In genomic region chr19:17889609-17890214, GRCh38 we compare ENCODE assay signal across 1 cellular context.
A peak's percentile ranks its signal among the peaks of the same experiment; 100 is the strongest.
TF ChIP-seq lines count a peak whose summit lies in the region.

No MANE protein-coding gene starts in this region.

TF ChIP-seq in SK-N-SH treated with all-trans-retinoic acid at 6 μM for 48 hours, 23 proteins besides CTCF, POLR2A, EP300 and RAD21 (continued from another document):
- TF ChIP-seq POU6F1 (CRISPR knock-in tag; IDR thresholded peaks at IDR 0.05; ENCODE audit: borderline replicate concordance, low read depth) (no peak), ZFP30 (CRISPR knock-in tag; IDR thresholded peaks at IDR 0.05) (no peak), CREB5 (CRISPR knock-in tag; IDR thresholded peaks at IDR 0.05; ENCODE audit: low read depth) (no peak), ZFP3 (CRISPR knock-in tag; IDR thresholded peaks at IDR 0.05) (no peak), CSDC2 (CRISPR knock-in tag; IDR thresholded peaks at IDR 0.05) (peak; percentile 83; the same call in 1 of the 2 replicates), ZNF565 (CRISPR knock-in tag; conservative IDR thresholded peaks at IDR 0.05; ENCODE audit: low read depth) (no peak), SNAI2 (CRISPR knock-in tag; IDR thresholded peaks at IDR 0.05) (peak; percentile 66; the same call in 1 of the 2 replicates), ARNTL (CRISPR knock-in tag; IDR thresholded peaks at IDR 0.05; ENCODE audit: borderline replicate concordance, low read depth) (no peak), BACH2 (CRISPR knock-in tag; IDR thresholded peaks at IDR 0.05; ENCODE audit: borderline replicate concordance) (no peak), ZC3H10 (CRISPR knock-in tag; IDR thresholded peaks at IDR 0.05) (0 out of 2 replicates have a peak, but pooled peaks have one; percentile 18), RARB (CRISPR knock-in tag; IDR thresholded peaks at IDR 0.05) (no peak), TOX (CRISPR knock-in tag; IDR thresholded peaks at IDR 0.05; ENCODE audit: borderline replicate concordance) (no peak), TSHZ2 (CRISPR knock-in tag; IDR thresholded peaks at IDR 0.05) (no peak), ISL1 (CRISPR knock-in tag; IDR thresholded peaks at IDR 0.05) (0 out of 2 replicates have a peak, but pooled peaks have one; percentile 16), PATZ1 (CRISPR knock-in tag; IDR thresholded peaks at IDR 0.05; ENCODE audit: borderline replicate concordance) (no peak)
